ENCODE assay signal across 10 cellular contexts in genomic region chr11:114196994-114197702, GRCh38.
A peak's percentile ranks its signal among the peaks of the same experiment; 100 is the strongest.
DNase-seq lines count a peak whose midpoint lies in the region; ATAC-seq and TF ChIP-seq lines count a peak whose summit lies in the region.
"Had no signal": no experiment of that assay in that cellular context is flagged by ENCODE, and none has a peak within 500 bp of the region (broad histone marks: within the 10 kb centered on the region; RNA-seq: fewer than 3 reads in every experiment).

No MANE protein-coding gene starts in this region.

- peaks cover 1% of the 10 kb centered on the region for H3K9me3 Mint-ChIP-seq in WTC11

- DNase-seq in Right ventricle myocardium superior: no peak
- DNase-seq in left cardiac atrium: no peak
- DNase-seq in right atrium auricular region (ENCODE audit: low spot score): no peak
- DNase-seq in pons (ENCODE audit: low spot score): peak; percentile 58
- DNase-seq in aorta: no peak
- DNase-seq in GM19240 (ENCODE audit: insufficient read length, low spot score): no peak
- no peak for DNase-seq in WTC11 (ENCODE audit: low spot score)
- DNase-seq: GDM1 had no signal

- H3K27ac ChIP-seq in right atrium auricular region (peak overlapping the region; percentile 88 to 94), aorta (ENCODE audit: low read depth in 1 of 2, low read length in 2 of 2) (peak overlapping the region; percentile 76 to 96)
- H3K27ac ChIP-seq: foreskin keratinocyte had no signal

- H3K4me3 ChIP-seq in right atrium auricular region: no peak overlapping the region
- no peak overlapping the region for H3K4me3 ChIP-seq in aorta (ENCODE audit: low read length in 2 of 2)

- peaks cover 0 to 96% of the 10 kb centered on the region in 2 donors for H3K4me1 ChIP-seq in right atrium auricular region
- peaks cover 6 to 11% of the 10 kb centered on the region in 2 donors for H3K4me1 ChIP-seq in aorta (ENCODE audit: control insufficient read depth in 1 of 2, insufficient read depth in 2 of 2, low read length in 2 of 2)
- H3K4me1 ChIP-seq: foreskin keratinocyte had no signal

- POLR2A ChIA-PET in WTC11 (lab: Charles Lee): no interaction called here

- no peaks in the 10 kb centered on the region for H3K36me3 Mint-ChIP-seq in WTC11

- H3K4me1 Mint-ChIP-seq in WTC11: peaks cover 11% of the 10 kb centered on the region

- intact Hi-C loops in Right ventricle myocardium superior (cut with DNase I) (no loop called here), left cardiac atrium (cut with DNase I) (no loop called here), aorta (cut with DNase I) (loop anchor here in 1 of 2 donors (5.0 kb wide), 1 partner anchor 60 kb away; no protein-coding TSS in a partner anchor)

- CTCF ChIA-PET in WTC11 (lab: Charles Lee): interaction anchor here (0.6 to 1.3 kb wide), 4 partner anchors 8 to 64 kb away, joined by 3 to 4 read pairs (median 4); no protein-coding TSS in a partner anchor

- peaks cover 0 to under 1% of the 10 kb centered on the region in 2 donors for H3K9me3 ChIP-seq in right atrium auricular region
- no peaks in the 10 kb centered on the region for H3K9me3 ChIP-seq in aorta (ENCODE audit: control insufficient read depth, low read length)

- TF ChIP-seq CTCF in right atrium auricular region (IDR thresholded peaks at IDR 0.05) (no peak), WTC11 (IDR thresholded peaks at IDR 0.05) (no peak)

- peaks cover 22% of the 10 kb centered on the region for H3K36me3 ChIP-seq in right atrium auricular region
- H3K36me3 ChIP-seq in aorta (ENCODE audit: control insufficient read depth in 1 of 2, insufficient read depth in 2 of 2, low read length in 1 of 2): peaks cover 3% of the 10 kb centered on the region in 2 donors

- H3K27me3 Mint-ChIP-seq in WTC11 (ENCODE audit: low read depth): no peaks in the 10 kb centered on the region

- WGBS in aorta, 2 donors: 25 to 34% methylated on average over 7 of the region's 7 CpGs

- ATAC-seq in Right ventricle myocardium superior (ENCODE audit: poor library complexity): peak; percentile 1
- ATAC-seq in left cardiac atrium: no peak
- peak; percentile 1 for ATAC-seq in aorta (ENCODE audit: low FRiP score)
- ATAC-seq in HG03175 (IDR thresholded peaks at IDR 0.05; ENCODE audit: unreplicated experiment): no peak
- no peak for ATAC-seq in WTC11

- no peak overlapping the region for H3K4me3 Mint-ChIP-seq in WTC11

- H3K27me3 ChIP-seq in right atrium auricular region (no peaks in the 10 kb centered on the region), aorta (ENCODE audit: control insufficient read depth in 1 of 2, insufficient read depth in 2 of 2, low read length in 1 of 2) (no peaks in the 10 kb centered on the region)

- H3K27ac Mint-ChIP-seq in WTC11: no peak overlapping the region

TF ChIP-seq in WTC11, 78 proteins besides CTCF, POLR2A, EP300 and RAD21:
- TF ChIP-seq USF1 (CRISPR knock-in tag; IDR thresholded peaks at IDR 0.05) (no peak), SP1 (CRISPR knock-in tag; conservative IDR thresholded peaks at IDR 0.05) (no peak), TEAD4 (CRISPR knock-in tag; IDR thresholded peaks at IDR 0.05) (no peak), CBFB (CRISPR knock-in tag; IDR thresholded peaks at IDR 0.05; ENCODE audit: low read depth) (no peak), ZNF512 (CRISPR knock-in tag; IDR thresholded peaks at IDR 0.05; ENCODE audit: borderline replicate concordance) (no peak), FOXJ3 (CRISPR knock-in tag; IDR thresholded peaks at IDR 0.05; ENCODE audit: borderline replicate concordance) (no peak), ZNF263 (CRISPR knock-in tag; IDR thresholded peaks at IDR 0.05; ENCODE audit: low read depth) (no peak), ZNF423 (CRISPR knock-in tag; IDR thresholded peaks at IDR 0.05) (no peak)

Comparison
In these comparisons a context has a peak if more than half of its experiments do, and no peak if none do; other contexts are left out.
1. ATAC-seq: peak in Right ventricle myocardium superior (single experiment) and aorta (single experiment); none in left cardiac atrium (0 of 2), HG03175 (single experiment) and WTC11 (single experiment).